Comparison of ENCODE assay signal across 8 cellular contexts in the genomic region with DNA sequence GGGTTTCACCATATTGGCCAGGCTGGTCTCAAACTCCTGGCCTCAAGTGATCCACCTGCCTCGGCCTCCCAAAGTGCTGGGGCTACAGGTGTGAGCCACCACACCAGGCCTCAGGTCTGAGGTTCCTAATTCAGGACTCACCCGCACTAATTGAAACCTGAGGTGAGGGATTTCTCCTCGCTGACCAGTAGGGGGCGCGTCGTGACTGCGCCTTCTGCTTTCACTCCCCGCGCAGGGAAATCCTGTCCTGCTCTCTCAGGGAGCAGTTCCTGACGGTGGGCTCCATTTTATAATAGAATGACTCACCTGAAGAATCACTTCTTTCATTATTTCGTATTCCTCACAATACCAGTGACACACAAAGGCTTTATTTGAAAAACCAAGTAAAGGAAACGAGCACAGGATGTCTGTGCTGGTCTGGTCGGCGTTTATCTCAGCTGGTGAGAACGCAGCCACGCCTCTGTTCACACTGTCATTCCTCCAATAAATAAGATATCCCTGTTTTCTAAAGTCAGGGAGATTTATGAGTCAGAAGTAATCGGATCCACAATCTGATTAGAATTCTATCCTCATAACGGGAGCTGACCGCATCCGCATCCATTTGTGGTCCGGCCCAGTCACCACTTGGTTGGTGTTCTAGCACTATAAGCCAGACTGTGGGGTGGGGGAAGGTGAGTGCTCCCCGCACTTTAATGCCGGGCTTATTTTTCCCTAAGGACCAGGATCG. TPM values are rescaled to one million over a fixed set of nuclear protein-coding genes. Genes with fewer than 3 reads are reported as not detected.
DNase-seq lines count a peak whose midpoint lies in the region; TF ChIP-seq lines count a peak whose summit lies in the region.

No MANE protein-coding gene starts in this region.

- H3K4me3 ChIP-seq in right atrium auricular region (peak overlapping the region in 1 of 2 donors; percentile 29), prostate gland (peak overlapping the region in 1 of 2 donors; percentile 13)

- 7% methylated on average over 23 of the region's 24 CpGs for whole genome bisulfite sequencing in prostate gland

- DNase-seq in Daoy (ENCODE audit: low read depth), result peak; percentile 93
- DNase-seq in GOT3 (lab: John Stamatoyannopoulos, UW), result peak; percentile 19
- DNase-seq in M059J (ENCODE audit: low read depth), result peak; percentile 96
- DNase-seq in T-helper 2 cell, result peak; percentile 61 to 79 (median 73)
- peak; percentile 83 for DNase-seq in right atrium auricular region (ENCODE audit: low spot score)
- DNase-seq in prostate gland (ENCODE audit: low spot score), result peak; percentile 63
- peak; percentile 81 for DNase-seq in ureter (ENCODE audit: low spot score)

- TF ChIP-seq POLR2A in prostate gland (IDR thresholded peaks at IDR 0.05), result no peak

- H3K27me3 ChIP-seq in right atrium auricular region (no peaks in the 10 kb centered on the region), prostate gland (replicated peaks; ENCODE audit: insufficient read depth) (no peaks in the 10 kb centered on the region)

- intact Hi-C loops in prostate gland (cut with DNase I), result loop anchor here (5.0 kb wide), 2 partner anchors 41 to 176 kb away; a partner anchor contains a TSS

- H3K36me3 ChIP-seq in right atrium auricular region, result no peaks in the 10 kb centered on the region
- no peaks in the 10 kb centered on the region for H3K36me3 ChIP-seq in prostate gland

- H3K9me3 ChIP-seq in right atrium auricular region (no peaks in the 10 kb centered on the region), prostate gland (no peaks in the 10 kb centered on the region)

- TF ChIP-seq CTCF in right atrium auricular region (IDR thresholded peaks at IDR 0.05), result peak; percentile 84 to 97
- TF ChIP-seq CTCF in prostate gland (IDR thresholded peaks at IDR 0.05), result peak; percentile 87 to 94 (median 91)

- H3K27ac ChIP-seq in angular gyrus (ENCODE audit: low read depth, low read length) (peak overlapping the region; percentile 37), right atrium auricular region (peak overlapping the region; percentile 38 to 55), prostate gland (peak overlapping the region; percentile 59 to 65)

- H3K4me1 ChIP-seq in right atrium auricular region (peaks cover 0 to 16% of the 10 kb centered on the region in 2 donors), prostate gland (replicated peaks) (peaks cover 4% of the 10 kb centered on the region)

RNA-seq across cellular contexts. Expression of a gene that starts 35.4 kb away (rescaled TPM):
- total RNA-seq in Daoy (2014; rRNA removed; shearing (Covaris generic)), result 6.9 and 9.4 TPM in 2 replicates
- 15.1 and 28.6 TPM in 2 replicates for total RNA-seq in M059J (2014; rRNA removed; shearing (Covaris generic))
- 100 to 1,000 TPM; 126 to 152 TPM for total RNA-seq in right atrium auricular region
- 10 to 100 TPM; 45.4 to 56.4 TPM for total RNA-seq in prostate gland
- 46.4 TPM for total RNA-seq in ureter

RNA-seq across cellular contexts. Expression of a gene that starts 39.2 kb away (rescaled TPM):
- 7.9 and 12.9 TPM in 2 replicates for total RNA-seq in Daoy (2014; rRNA removed; shearing (Covaris generic))
- total RNA-seq in M059J (2014; rRNA removed; shearing (Covaris generic)), result 11.1 and 15.2 TPM in 2 replicates
- total RNA-seq in right atrium auricular region (1 to 10 TPM; 3.9 to 6.2 TPM), prostate gland (10 to 100 TPM in 1 of 2 donors, 1 to 10 TPM in 1; 8.6 to 15.9 TPM), ureter (19.0 TPM)

Comparison
In these comparisons a context has a peak if more than half of its experiments do, and no peak if none do; other contexts are left out.
1. DNase-seq: peak in every context shown above with its lines; median percentile 96 in M059J; 93 in Daoy; 83 in right atrium auricular region; 81 in ureter; 73 in T-helper 2 cell; 63 in prostate gland; 19 in GOT3.